Comparison of ENCODE assay signal across 1 cellular context in the genomic region with DNA sequence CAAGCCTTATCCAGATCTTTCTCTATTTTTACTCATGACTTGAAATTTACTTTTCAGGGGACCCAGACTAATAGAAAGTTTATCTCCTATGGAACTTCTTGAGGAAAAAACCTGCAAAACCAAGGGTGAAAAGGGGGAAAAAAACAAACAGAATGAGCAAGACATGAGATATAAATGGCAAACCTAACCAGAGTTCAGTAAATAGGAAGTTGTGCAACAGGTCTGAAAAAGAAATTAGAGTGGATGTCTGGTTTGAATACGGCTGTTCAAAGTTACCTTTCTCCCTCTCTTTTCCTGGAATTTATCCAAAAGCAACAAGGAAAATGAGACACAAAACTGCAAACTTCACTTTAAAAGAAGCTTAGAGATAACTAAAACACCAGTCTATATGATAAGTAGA.
TF ChIP-seq lines count a peak whose summit lies in the region.

No MANE protein-coding gene starts in this region.

TF ChIP-seq in HepG2, 621 proteins besides CTCF, POLR2A, EP300 and RAD21 (continued from another document):
- TF ChIP-seq FOXA1 (IDR thresholded peaks at IDR 0.05) (no peak), FOXA1 (CRISPR knock-in tag; IDR thresholded peaks at IDR 0.05) (peak; percentile 22; the same call in 1 of the 2 replicates), RXRB (CRISPR knock-in tag; IDR thresholded peaks at IDR 0.05; ENCODE audit: borderline replicate concordance) (0 out of 2 replicates have a peak, but pooled peaks have one; percentile 26), HMG20B (CRISPR knock-in tag; conservative IDR thresholded peaks at IDR 0.05) (no peak), CEBPB (IDR thresholded peaks at IDR 0.05; ENCODE audit: borderline replicate concordance, low read depth, low read length) (peak; percentile 81), NFIC (IDR thresholded peaks at IDR 0.05; ENCODE audit: low read length) (peak; percentile 28; the same call in 1 of the 2 replicates), CEBPG (CRISPR knock-in tag; IDR thresholded peaks at IDR 0.05) (peak; percentile 74), HMG20A (CRISPR knock-in tag; IDR thresholded peaks at IDR 0.05; ENCODE audit: borderline replicate concordance) (0 out of 2 replicates have a peak, but pooled peaks have one; percentile 40), KLF9 (CRISPR knock-in tag; IDR thresholded peaks at IDR 0.05; ENCODE audit: low read depth) (no peak), FOXA3 (CRISPR knock-in tag; IDR thresholded peaks at IDR 0.05) (peak; percentile 52; the same call in 1 of the 2 replicates)
- TF ChIP-seq, protein P1, sequence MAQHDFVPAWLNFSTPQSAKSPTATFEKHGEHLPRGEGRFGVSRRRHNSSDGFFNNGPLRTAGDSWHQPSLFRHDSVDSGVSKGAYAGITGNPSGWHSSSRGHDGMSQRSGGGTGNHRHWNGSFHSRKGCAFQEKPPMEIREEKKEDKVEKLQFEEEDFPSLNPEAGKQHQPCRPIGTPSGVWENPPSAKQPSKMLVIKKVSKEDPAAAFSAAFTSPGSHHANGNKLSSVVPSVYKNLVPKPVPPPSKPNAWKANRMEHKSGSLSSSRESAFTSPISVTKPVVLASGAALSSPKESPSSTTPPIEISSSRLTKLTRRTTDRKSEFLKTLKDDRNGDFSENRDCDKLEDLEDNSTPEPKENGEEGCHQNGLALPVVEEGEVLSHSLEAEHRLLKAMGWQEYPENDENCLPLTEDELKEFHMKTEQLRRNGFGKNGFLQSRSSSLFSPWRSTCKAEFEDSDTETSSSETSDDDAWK (CRISPR knock-in tag; IDR thresholded peaks at IDR 0.05), result no peak
